Comparison of ENCODE assay signal across 15 cellular contexts in the genomic region with DNA sequence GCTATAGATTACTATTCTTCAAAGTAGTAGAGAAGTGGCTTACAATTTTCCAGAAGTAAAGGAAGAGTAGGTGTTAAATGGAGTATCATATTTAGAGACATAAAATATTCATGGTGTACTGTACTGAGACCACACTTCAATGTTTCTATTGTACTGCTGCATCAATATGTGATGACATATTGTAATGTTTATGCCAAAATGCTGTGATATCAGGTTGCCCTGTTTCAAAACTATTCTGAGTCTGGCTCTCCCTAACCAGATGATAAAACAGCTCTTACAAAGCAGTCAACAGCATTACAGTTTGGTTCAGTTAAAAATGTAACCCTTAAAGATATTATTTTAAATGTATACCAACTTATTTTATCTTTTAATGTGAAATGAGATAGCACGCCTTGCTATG. TPM values are rescaled to one million over a fixed set of nuclear protein-coding genes. Genes with fewer than 3 reads are reported as not detected.
DNase-seq lines count a peak whose midpoint lies in the region; ATAC-seq and TF ChIP-seq lines count a peak whose summit lies in the region.
"Had no signal": no experiment of that assay in that cellular context is flagged by ENCODE, and none has a peak within 500 bp of the region (broad histone marks: within the 10 kb centered on the region; RNA-seq: fewer than 3 reads in every experiment).

No MANE protein-coding gene starts in this region.

- H3K4me3 Mint-ChIP-seq in naive thymus-derived CD4-positive, alpha-beta T cell: no peak overlapping the region
- H3K4me3 Mint-ChIP-seq: CD8-positive, alpha-beta T cell; GM23338 had no signal

- no peaks in the 10 kb centered on the region for H3K27me3 ChIP-seq in gastrocnemius medialis
- H3K27me3 ChIP-seq in naive thymus-derived CD4-positive, alpha-beta T cell (ENCODE audit: control insufficient read depth in 2 of 2, insufficient read depth in 2 of 2, low read length in 2 of 2): no peaks in the 10 kb centered on the region
- H3K27me3 ChIP-seq: BLaER1 had no signal

- peaks cover 3 to 33% (median 13%) of the 10 kb centered on the region in 7 donors for H3K4me1 Mint-ChIP-seq in naive thymus-derived CD4-positive, alpha-beta T cell

- peaks cover 36 to 55% of the 10 kb centered on the region in 2 donors for H3K4me1 ChIP-seq in gastrocnemius medialis
- peaks cover 0 to 6% of the 10 kb centered on the region in 2 donors for H3K4me1 ChIP-seq in naive thymus-derived CD4-positive, alpha-beta T cell (ENCODE audit: control insufficient read depth in 2 of 2, insufficient read depth in 2 of 2, low read length in 2 of 2)

- no peaks in the 10 kb centered on the region for H3K9me3 ChIP-seq in gastrocnemius medialis
- H3K9me3 ChIP-seq in naive thymus-derived CD4-positive, alpha-beta T cell (ENCODE audit: control insufficient read depth in 2 of 3, low read length in 3 of 3): no peaks in the 10 kb centered on the region
- H3K9me3 ChIP-seq: BLaER1 had no signal

- H3K27ac ChIP-seq in gastrocnemius medialis: peak overlapping the region in 2 of 4 donors; percentile 53 to 55
- H3K27ac ChIP-seq in naive thymus-derived CD4-positive, alpha-beta T cell (ENCODE audit: low read depth, low read length): no peak overlapping the region
- H3K27ac ChIP-seq: 22Rv1, BLaER1 had no signal

- H3K27me3 Mint-ChIP-seq in naive thymus-derived CD4-positive, alpha-beta T cell: no peaks in the 10 kb centered on the region

- H3K9me3 Mint-ChIP-seq in naive thymus-derived CD4-positive, alpha-beta T cell: no peaks in the 10 kb centered on the region
- H3K9me3 Mint-ChIP-seq: CD8-positive, alpha-beta T cell; GM23338 had no signal

- DNase-seq in NCI-H2171 treated with DMSO at 0.1 percent for 48 hours (lab: John Stamatoyannopoulos, UW) (peak; percentile 35), NCI-H2171 (lab: John Stamatoyannopoulos, UW) (no peak), SK-MEL-5 (ENCODE audit: low read depth, low spot score) (peak; percentile 21), fibroblast of peridontal ligament (ENCODE audit: extremely low read depth) (peak; percentile 91), gastrocnemius medialis (no peak), NCI-H1105 (lab: John Stamatoyannopoulos, UW) (no peak)
- no peak for DNase-seq in naive thymus-derived CD4-positive, alpha-beta T cell
- DNase-seq: CD8-positive, alpha-beta T cell; NCI-H187 treated with DMSO at 0.1 percent for 48 hours; NK-92 treated with Interleukin-12 subunit alpha and Interleukin-12 subunit beta, amount 100 ng/mL, for 24 hours had no signal

- CTCF ChIA-PET in naive thymus-derived CD4-positive, alpha-beta T cell (lab: Charles Lee): interaction anchor here (0.6 to 3.8 kb wide), 8 partner anchors 9 to 833 kb away, joined by 3 to 30 read pairs (median 4); no protein-coding TSS in a partner anchor

- peaks cover 0 to 6% of the 10 kb centered on the region in 2 donors for H3K36me3 ChIP-seq in gastrocnemius medialis
- H3K36me3 ChIP-seq in naive thymus-derived CD4-positive, alpha-beta T cell (ENCODE audit: control insufficient read depth in 2 of 3, insufficient read depth in 3 of 3, low read length in 3 of 3): peaks cover 0 to 10% (median 7%) of the 10 kb centered on the region in 3 experiments

- in situ Hi-C loops in SK-MEL-5 (cut with HindIII; ENCODE audit: low pct_unique_long_range_greater_than_20kb, low sequenced_read_pairs) (no loop called here), gastrocnemius medialis (cut with MboI; ENCODE audit: low sequenced_read_pairs in 4 of 4) (loop anchor here in 2 of 4 donors (10.0 kb wide), 3 partner anchors 320 to 750 kb away; no protein-coding TSS in a partner anchor)

- H3K36me3 Mint-ChIP-seq in naive thymus-derived CD4-positive, alpha-beta T cell: peaks cover 0 to 29% (median 14%) of the 10 kb centered on the region in 5 donors

- no peak for TF ChIP-seq CTCF in gastrocnemius medialis (IDR thresholded peaks at IDR 0.05 in 4 of 5, conservative IDR thresholded peaks at IDR 0.05 in 1 of 5)

- TF ChIP-seq POLR2A in gastrocnemius medialis (IDR thresholded peaks at IDR 0.05): no peak

- no peak overlapping the region for H3K27ac Mint-ChIP-seq in naive thymus-derived CD4-positive, alpha-beta T cell
- H3K27ac Mint-ChIP-seq: CD8-positive, alpha-beta T cell; GM23338 had no signal

- ATAC-seq in gastrocnemius medialis (peak; percentile 54 to 64), GM21576 (IDR thresholded peaks at IDR 0.05; ENCODE audit: unreplicated experiment) (no peak)
- ATAC-seq in naive thymus-derived CD4-positive, alpha-beta T cell: no peak

- intact Hi-C loops in gastrocnemius medialis (cut with DNase I; ENCODE audit: low total_unique reads): loop anchor here (1.0 to 10.0 kb wide), 8 partner anchors 83 to 801 kb away; a partner anchor contains a TSS
- intact Hi-C loops in naive thymus-derived CD4-positive, alpha-beta T cell (cut with micrococcal nuclease): loop anchor here (1.0 to 5.0 kb wide), 10 partner anchors 83 to 835 kb away; a partner anchor contains a TSS

- H3K4me3 ChIP-seq in gastrocnemius medialis: no peak overlapping the region
- H3K4me3 ChIP-seq in naive thymus-derived CD4-positive, alpha-beta T cell (ENCODE audit: low read length): no peak overlapping the region
- H3K4me3 ChIP-seq: BLaER1, GM12878, GM23338 had no signal

- POLR2A ChIA-PET in naive thymus-derived CD4-positive, alpha-beta T cell (lab: Charles Lee): no interaction called here

RNA-seq across cellular contexts. Expression of a gene that starts 30.8 kb away (rescaled TPM):
- total RNA-seq in SK-MEL-5 (2014; rRNA removed; shearing (Covaris generic)): 5.7 and 8.5 TPM in 2 replicates
- 2.6 and 4.6 TPM in 2 replicates for polyA plus RNA-seq in SK-MEL-5 (2015; cell fraction: cytosol; rRNA removed)
- 67.5 and 70.3 TPM in 2 replicates for polyA plus RNA-seq in SK-MEL-5 (2015; cell fraction: nucleus; rRNA removed)
- total RNA-seq in gastrocnemius medialis: under 1 TPM in 1 of 4 donors, not detected in 3; 0.53 TPM
- 1 to 10 TPM in 1 of 5 experiments, under 1 TPM in 1, not detected in 3; 0.46 to 1.1 TPM for total RNA-seq in naive thymus-derived CD4-positive, alpha-beta T cell
- not detected for polyA plus RNA-seq in naive thymus-derived CD4-positive, alpha-beta T cell
- total RNA-seq: CD8-positive, alpha-beta T cell; GM12878; GM23338 had no signal

Comparison
In these comparisons a context has a peak if more than half of its experiments do, and no peak if none do; other contexts are left out.
1. DNase-seq: peak in NCI-H2171 treated with DMSO at 0.1 percent for 48 hours (single experiment), SK-MEL-5 (single experiment) and fibroblast of peridontal ligament (single experiment); none in NCI-H2171 (single experiment), gastrocnemius medialis (0 of 2), naive thymus-derived CD4-positive, alpha-beta T cell (0 of 9) and NCI-H1105 (single experiment).
2. ATAC-seq: peak in gastrocnemius medialis (2 of 2); none in naive thymus-derived CD4-positive, alpha-beta T cell (single experiment) and GM21576 (single experiment).